Comparison of ENCODE assay signal across 20 cellular contexts in the genomic region with DNA sequence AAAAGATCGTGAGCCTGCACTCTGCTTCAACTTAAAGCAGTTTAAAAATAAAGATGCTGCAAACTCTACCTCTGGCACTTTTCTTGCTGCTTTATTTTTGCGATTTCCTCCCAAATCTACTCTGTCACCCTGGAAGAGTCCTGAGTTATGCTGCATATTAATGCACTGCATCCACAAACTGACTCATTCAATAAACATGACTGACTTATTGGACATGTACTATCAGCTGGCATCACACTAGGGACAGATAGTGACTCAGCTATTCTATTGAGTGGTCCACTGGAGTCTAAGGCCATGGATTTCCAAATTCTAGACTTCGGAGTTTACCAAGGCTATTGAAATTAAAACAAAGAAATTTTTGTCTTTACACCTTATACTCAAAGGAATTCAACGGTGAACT.
DNase-seq lines count a peak whose midpoint lies in the region; ATAC-seq, FAIRE-seq and TF ChIP-seq lines count a peak whose summit lies in the region.
"Had no signal": no experiment of that assay in that cellular context is flagged by ENCODE, and none has a peak within 500 bp of the region (broad histone marks: within the 10 kb centered on the region; RNA-seq: fewer than 3 reads in every experiment).

No MANE protein-coding gene starts in this region.

- H3K27ac Mint-ChIP-seq in H9, result no peak overlapping the region
- H3K27ac Mint-ChIP-seq: activated B cell treated with CpG ODN at 0.5 μM for 24 hours; CD4-positive, alpha-beta T cell; effector memory CD8-positive, alpha-beta T cell; naive thymus-derived CD4-positive, alpha-beta T cell; stimulated activated memory B cell treated with anti-CD40 and anti-IgM and Interleukin-4, amounts not matched to agents 10 μg/mL and 1 μg/mL and 100 μg/mL, for 72 hours had no signal

- no peak overlapping the region for H3K4ac ChIP-seq in H9 (ENCODE audit: low read depth, low read length)

- no peak overlapping the region for H2BK20ac ChIP-seq in H9 (ENCODE audit: low read depth, low read length, poor library complexity, severe bottlenecking)

- no peak overlapping the region for H3K4me3 Mint-ChIP-seq in H9
- H3K4me3 Mint-ChIP-seq: activated B cell treated with CpG ODN at 0.5 μM for 24 hours; CD4-positive, alpha-beta T cell; effector memory CD8-positive, alpha-beta T cell; naive thymus-derived CD4-positive, alpha-beta T cell; stimulated activated memory B cell treated with anti-CD40 and anti-IgM and Interleukin-4, amounts not matched to agents 10 μg/mL and 1 μg/mL and 100 μg/mL, for 72 hours had no signal

- H4K5ac ChIP-seq in H9 (ENCODE audit: insufficient read length, low read depth, low read length), result no peak overlapping the region

- H4K8ac ChIP-seq in H9 (replicated peaks; ENCODE audit: insufficient read length, low read depth, low read length), result no peak overlapping the region

- no peaks in the 10 kb centered on the region for H3K9me3 ChIP-seq in left ventricle myocardium inferior (replicated peaks)
- H3K9me3 ChIP-seq in RWPE2 (ENCODE audit: severe bottlenecking), result no peaks in the 10 kb centered on the region
- no peaks in the 10 kb centered on the region for H3K9me3 ChIP-seq in kidney (ENCODE audit: control insufficient read depth in 1 of 2, low read length in 2 of 2)
- H3K9me3 ChIP-seq in H9 (ENCODE audit: control insufficient read depth, low read depth, low read length), result no peaks in the 10 kb centered on the region
- H3K9me3 ChIP-seq: lower lobe of right lung, spleen, tibial nerve had no signal

- H3K9ac ChIP-seq in kidney (ENCODE audit: low read length in 2 of 2) (no peak overlapping the region), H9 (ENCODE audit: extremely low read depth, insufficient read length, low read length) (no peak overlapping the region)

- no peaks in the 10 kb centered on the region for H4K20me1 ChIP-seq in H9 (ENCODE audit: control insufficient read depth, insufficient read depth, insufficient read length)

- H2BK12ac ChIP-seq in H9 (ENCODE audit: insufficient read length, low read depth, low read length), result no peak overlapping the region

- H2BK120ac ChIP-seq in H9 (ENCODE audit: low read depth, low read length, poor library complexity, severe bottlenecking), result no peak overlapping the region

- DNase-seq in left ventricle myocardium superior (no peak), left ventricle myocardium inferior (no peak), RWPE2 (ENCODE audit: low spot score) (no peak), fibroblast of the conjunctiva (ENCODE audit: low read depth) (peak; percentile 43), GM13977 (ENCODE audit: low spot score) (no peak), AML-193 (lab: John Stamatoyannopoulos, UW) (no peak), kidney (no peak), H9 (no peak)
- DNase-seq: activated B cell treated with CpG ODN at 0.5 μM for 24 hours; CD4-positive, alpha-beta T cell; central memory CD4-positive, alpha-beta T cell; effector memory CD8-positive, alpha-beta T cell; lower lobe of right lung; naive thymus-derived CD4-positive, alpha-beta T cell; NCI-H345; SIG-M5; spleen; T-helper 2 cell had no signal

- no CpG with 5 or more reads among the region's 4 CpGs for WGBS in H9 (ENCODE audit: extremely low coverage, insufficient read length, low lambda C conversion rate)

- H3K27me3 ChIP-seq in left ventricle myocardium inferior (ENCODE audit: low read depth), result no peaks in the 10 kb centered on the region
- no peaks in the 10 kb centered on the region for H3K27me3 ChIP-seq in RWPE2 (ENCODE audit: insufficient read depth, poor library complexity, severe bottlenecking)
- H3K27me3 ChIP-seq in H9 (ENCODE audit: insufficient read depth, low read length), result no peaks in the 10 kb centered on the region
- H3K27me3 ChIP-seq: spleen, tibial nerve had no signal

- intact Hi-C loops in left ventricle myocardium superior (cut with micrococcal nuclease) (loop anchor here (10.0 kb wide), 1 partner anchor 276 kb away; no protein-coding TSS in a partner anchor), left ventricle myocardium inferior (cut with micrococcal nuclease) (no loop called here), kidney (cut with DNase I) (no loop called here)

- no peak overlapping the region for H2BK5ac ChIP-seq in H9 (ENCODE audit: insufficient read length, low read length)

- H3K23me2 ChIP-seq in H9 (ENCODE audit: insufficient read length, low read depth, low read length, poor library complexity, severe bottlenecking), result no peaks in the 10 kb centered on the region

- no peak overlapping the region for H3K4me2 ChIP-seq in H9 (ENCODE audit: insufficient read depth, insufficient read length, low read length)

- H3K23ac ChIP-seq in H9 (ENCODE audit: insufficient read length, low read depth, low read length), result no peak overlapping the region

- TF ChIP-seq CTCF in left ventricle myocardium inferior (IDR thresholded peaks at IDR 0.05; ENCODE audit: borderline replicate concordance), result no peak
- no peak for TF ChIP-seq CTCF in RWPE2 (IDR thresholded peaks at IDR 0.05; ENCODE audit: poor library complexity, severe bottlenecking)
- TF ChIP-seq CTCF in GM13977 (IDR thresholded peaks at IDR 0.05; ENCODE audit: extremely low read depth, insufficient read depth, missing control alignments), result no peak
- TF ChIP-seq CTCF in kidney (IDR thresholded peaks at IDR 0.05; ENCODE audit: borderline replicate concordance, extremely low read depth, insufficient read depth), result no peak
- no peak for TF ChIP-seq CTCF in H9 (conservative IDR thresholded peaks at IDR 0.05)

- H2AK5ac ChIP-seq in H9 (ENCODE audit: insufficient read length, low read length), result no peak overlapping the region

- H2AFZ ChIP-seq in H9 (ENCODE audit: low read length), result no peak overlapping the region

- no peaks in the 10 kb centered on the region for H3K4me1 Mint-ChIP-seq in H9
- H3K4me1 Mint-ChIP-seq: activated B cell treated with CpG ODN at 0.5 μM for 24 hours; naive thymus-derived CD4-positive, alpha-beta T cell; stimulated activated memory B cell treated with anti-CD40 and anti-IgM and Interleukin-4, amounts not matched to agents 10 μg/mL and 1 μg/mL and 100 μg/mL, for 72 hours had no signal

- H3K27me3 Mint-ChIP-seq in H9 (ENCODE audit: low read depth), result no peaks in the 10 kb centered on the region
- H3K27me3 Mint-ChIP-seq: activated B cell treated with CpG ODN at 0.5 μM for 24 hours; CD4-positive, alpha-beta T cell; effector memory CD8-positive, alpha-beta T cell; naive thymus-derived CD4-positive, alpha-beta T cell; stimulated activated memory B cell treated with anti-CD40 and anti-IgM and Interleukin-4, amounts not matched to agents 10 μg/mL and 1 μg/mL and 100 μg/mL, for 72 hours had no signal

- H3K27ac ChIP-seq in left ventricle myocardium inferior (replicated peaks), result no peak overlapping the region
- no peak overlapping the region for H3K27ac ChIP-seq in RWPE2 (ENCODE audit: poor library complexity, severe bottlenecking)
- no peak overlapping the region for H3K27ac ChIP-seq in kidney (ENCODE audit: low read depth in 2 of 2, low read length in 2 of 2)
- H3K27ac ChIP-seq in H9 (ENCODE audit: insufficient read length, low read depth, low read length), result no peak overlapping the region
- H3K27ac ChIP-seq: lower lobe of right lung, spleen, tibial nerve had no signal

- no peaks in the 10 kb centered on the region for H3K4me1 ChIP-seq in left ventricle myocardium inferior
- no peaks in the 10 kb centered on the region for H3K4me1 ChIP-seq in RWPE2 (ENCODE audit: insufficient read depth, poor library complexity, severe bottlenecking)
- no peaks in the 10 kb centered on the region for H3K4me1 ChIP-seq in kidney (ENCODE audit: control insufficient read depth in 1 of 2, insufficient read depth in 1 of 2, low read depth in 1 of 2, low read length in 2 of 2)
- H3K4me1 ChIP-seq in H9 (ENCODE audit: insufficient read depth, low read length), result no peaks in the 10 kb centered on the region
- H3K4me1 ChIP-seq: lower lobe of right lung, spleen had no signal

- H2BK15ac ChIP-seq in H9 (ENCODE audit: low read depth, low read length), result no peak overlapping the region

- ATAC-seq in left ventricle myocardium superior (peak; percentile 36), RWPE2 (ENCODE audit: low read depth) (peak; percentile 53; the same call in 1 of the 3 replicates)
- ATAC-seq: effector memory CD8-positive, alpha-beta T cell; lower lobe of right lung; naive thymus-derived CD4-positive, alpha-beta T cell had no signal

- no peak overlapping the region for H3T11ph ChIP-seq in H9 (ENCODE audit: low read length)

- no peak overlapping the region for H3K18ac ChIP-seq in H9 (ENCODE audit: insufficient read length, low read depth, low read length)

- no peak overlapping the region for H4K91ac ChIP-seq in H9 (ENCODE audit: insufficient read length, low read depth, low read length)

- H3K4me3 ChIP-seq in left ventricle myocardium inferior (no peak overlapping the region), RWPE2 (ENCODE audit: severe bottlenecking) (no peak overlapping the region), kidney (ENCODE audit: low read length in 2 of 2) (no peak overlapping the region)
- H3K4me3 ChIP-seq: lower lobe of right lung, spleen, tibial nerve had no signal

- no peak overlapping the region for H3K14ac ChIP-seq in H9 (ENCODE audit: insufficient read depth, low read length)

- no peaks in the 10 kb centered on the region for H3K36me3 Mint-ChIP-seq in H9 (ENCODE audit: insufficient read depth in 1 of 3, low read depth in 3 of 3)
- H3K36me3 Mint-ChIP-seq: naive thymus-derived CD4-positive, alpha-beta T cell; stimulated activated memory B cell treated with anti-CD40 and anti-IgM and Interleukin-4, amounts not matched to agents 10 μg/mL and 1 μg/mL and 100 μg/mL, for 72 hours had no signal

- H3K56ac ChIP-seq in H9 (ENCODE audit: insufficient read length, low read depth, low read length), result no peak overlapping the region

- H3K79me2 ChIP-seq in H9 (ENCODE audit: insufficient read depth, low read length), result no peaks in the 10 kb centered on the region

- H3K36me3 ChIP-seq in left ventricle myocardium inferior (no peaks in the 10 kb centered on the region), RWPE2 (ENCODE audit: low read depth) (no peaks in the 10 kb centered on the region), kidney (ENCODE audit: control insufficient read depth in 1 of 2, insufficient read depth in 2 of 2, low read length in 2 of 2) (no peaks in the 10 kb centered on the region)
- H3K36me3 ChIP-seq: lower lobe of right lung, spleen, tibial nerve had no signal

- H3K9me3 Mint-ChIP-seq in H9, result no peaks in the 10 kb centered on the region
- H3K9me3 Mint-ChIP-seq: activated B cell treated with CpG ODN at 0.5 μM for 24 hours; CD4-positive, alpha-beta T cell; stimulated activated memory B cell treated with anti-CD40 and anti-IgM and Interleukin-4, amounts not matched to agents 10 μg/mL and 1 μg/mL and 100 μg/mL, for 72 hours had no signal

- in situ Hi-C loops in GM13977 (cut with MboI; ENCODE audit: low pct_unique_long_range_greater_than_20kb, low sequenced_read_pairs, unreplicated experiment), result no loop called here

- no peak for FAIRE-seq in kidney (lab: Jason Lieb, UNC)

- no peaks in the 10 kb centered on the region for H3K79me1 ChIP-seq in H9 (ENCODE audit: insufficient read depth, low read depth, low read length, poor library complexity, severe bottlenecking)
